ENCODE assay signal across 8 cellular contexts in the genomic region with DNA sequence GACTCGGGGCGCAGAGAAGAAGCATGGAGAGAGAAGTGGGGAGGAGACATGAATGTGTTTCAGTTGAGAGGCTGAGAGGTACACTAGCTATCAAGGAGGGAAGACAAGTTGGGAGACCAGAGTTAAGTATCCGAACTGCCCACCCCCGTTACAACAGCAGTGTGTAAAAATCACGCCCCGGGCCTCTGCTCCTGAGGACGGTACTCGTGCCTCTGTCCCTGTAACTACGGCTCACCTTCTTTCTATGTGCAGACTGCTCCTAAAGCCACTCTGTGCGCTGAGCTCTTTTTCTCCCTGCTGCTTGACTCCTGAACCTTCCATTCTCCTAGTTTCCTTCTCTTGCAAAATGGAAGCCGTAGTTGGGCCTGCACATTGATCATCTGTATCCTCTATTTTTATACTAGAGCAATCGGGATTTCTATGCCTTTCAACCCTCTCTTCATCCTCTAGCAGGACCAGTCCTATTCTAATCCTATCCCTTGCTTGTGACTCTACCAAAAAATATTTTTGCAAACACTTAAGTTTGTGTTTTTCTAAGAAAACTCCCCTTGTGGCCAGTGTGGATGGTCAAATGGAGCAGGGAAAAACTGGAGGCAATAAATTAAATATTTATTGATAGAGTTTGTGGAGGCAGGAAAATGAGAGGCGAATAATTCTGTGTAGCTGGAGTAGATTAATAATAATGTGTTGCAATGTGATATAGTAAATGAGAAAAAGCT. TPM values are rescaled to one million over a fixed set of nuclear protein-coding genes. Genes with fewer than 3 reads are reported as not detected.
A peak's percentile ranks its signal among the peaks of the same experiment; 100 is the strongest.
DNase-seq lines count a peak whose midpoint lies in the region; ATAC-seq, FAIRE-seq and TF ChIP-seq lines count a peak whose summit lies in the region.

No MANE protein-coding gene starts in this region.

- 8% methylated on average over 13 of the region's 13 CpGs for WGBS in HepG2 (ENCODE audit: low lambda C conversion rate)

- no peak for TF ChIP-seq POLR2A in HepG2 (IDR thresholded peaks at IDR 0.05; ENCODE audit: insufficient read depth in 1 of 2, low read depth in 2 of 2, low read length in 2 of 2)

- CTCF ChIA-PET in HepG2 (lab: Yijun Ruan, JAX; ENCODE audit: low intra/inter-chr PET ratio, low total read pairs), result no interaction called here

- H3K9ac ChIP-seq in HepG2 (ENCODE audit: insufficient read depth, low read depth, low read length), result peak overlapping the region; percentile 92

- intact Hi-C loops in HepG2 (cut with micrococcal nuclease; ENCODE audit: unreplicated experiment), result loop anchor here (5.0 kb wide), 1 partner anchor 90 kb away; no protein-coding TSS in a partner anchor
- intact Hi-C loops in tibial artery (cut with DNase I; ENCODE audit: low total_unique reads), result loop anchor here (5.0 to 10.0 kb wide), 3 partner anchors 197 to 450 kb away; a partner anchor contains a TSS

- no peak for TF ChIP-seq RAD21 in HepG2 (CRISPR knock-in tag; IDR thresholded peaks at IDR 0.05)

- FAIRE-seq in HepG2 (lab: Jason Lieb, UNC), result no peak

- ATAC-seq in HepG2, result no peak

- peaks cover 24% of the 10 kb centered on the region for H4K20me1 ChIP-seq in HepG2 (ENCODE audit: insufficient read depth, low read length)

- no peaks in the 10 kb centered on the region; a peak in 1 of 5 replicates for H3K27me3 ChIP-seq in HepG2 (ENCODE audit: control insufficient read depth in 1 of 2, insufficient read depth in 2 of 2, low read length in 2 of 2)
- H3K27me3 ChIP-seq in tibial artery, result no peaks in the 10 kb centered on the region

- in situ Hi-C loops in astrocyte of the spinal cord (cut with HindIII; ENCODE audit: low sequenced_read_pairs), result no loop called here
- in situ Hi-C loops in HepG2 (cut with HindIII; ENCODE audit: extremely low pct_ligation_motif_present, low pct_unique_long_range_greater_than_20kb), result no loop called here

- peaks cover 71% of the 10 kb centered on the region for H3K79me2 ChIP-seq in HepG2 (ENCODE audit: insufficient read depth, low read length)

- H2AFZ ChIP-seq in HepG2 (ENCODE audit: low read length), result no peak overlapping the region

- peaks cover 67% of the 10 kb centered on the region for H3K4me1 ChIP-seq in HepG2 (ENCODE audit: insufficient read depth, low read length)
- H3K4me1 ChIP-seq in tibial artery, result peaks cover 0 to 37% (median 21%) of the 10 kb centered on the region in 4 donors

- H3K27ac ChIP-seq in HepG2 (ENCODE audit: extremely low read length, insufficient read depth, low read length) (peak overlapping the region; percentile 91), tibial artery (peak overlapping the region; percentile 95 to 97)

- peak; percentile 34 for DNase-seq in NCI-H1092 treated with DMSO at 0.1 percent for 48 hours (lab: John Stamatoyannopoulos, UW)
- no peak for DNase-seq in NCI-H1092 (lab: John Stamatoyannopoulos, UW)
- peak; percentile 36 for DNase-seq in LHCN-M2 (ENCODE audit: low read depth)
- peak; percentile 27 for DNase-seq in astrocyte of the spinal cord (ENCODE audit: low read depth, low spot score)
- DNase-seq in HepG2 (ENCODE audit: low spot score), result peak; percentile 8
- DNase-seq in tibial artery, result no peak
- DNase-seq in Ammon's horn (ENCODE audit: low spot score), result no peak
- DNase-seq in stimulated activated CD4-positive, alpha-beta T cell treated with anti-CD3 and anti-CD28 coated beads, Interleukin-4, amount 100 ng/mL, for 4 hours, result no peak

- BruUV-seq in HepG2 (replicated peaks; lab: Mats Ljungman, UMichigan), result TSS peak; percentile 67

- peak; percentile 46 for TF ChIP-seq CTCF in astrocyte of the spinal cord (IDR thresholded peaks at IDR 0.05; ENCODE audit: low read depth, low read length)
- TF ChIP-seq CTCF in HepG2 (CRISPR knock-in tag; IDR thresholded peaks at IDR 0.05), result no peak
- peak in 1 of 2 experiments; percentile 13 for TF ChIP-seq CTCF in tibial artery (IDR thresholded peaks at IDR 0.05)

- H3K4me3 ChIP-seq in astrocyte of the spinal cord (ENCODE audit: low read depth, low read length) (peak overlapping the region; percentile 72), HepG2 (replicated peaks in 1 of 3; ENCODE audit: insufficient read depth in 1 of 3, low read depth in 2 of 3, low read length in 3 of 3) (peak overlapping the region; percentile 79 to 95 (median 87)), tibial artery (peak overlapping the region; percentile 87 to 95)

- POLR2A ChIA-PET in HepG2 (lab: Yijun Ruan, JAX), result interaction anchor here (3.2 kb wide), 1 partner anchor 20 kb away, joined by 18 read pairs; no protein-coding TSS in a partner anchor

- H3K36me3 ChIP-seq in HepG2 (replicated peaks in 1 of 2; ENCODE audit: control insufficient read depth in 1 of 2, insufficient read depth in 2 of 2, low read length in 2 of 2) (peaks cover 0 to 4% of the 10 kb centered on the region in 2 experiments; a peak in 1 of 5 replicates), tibial artery (no peaks in the 10 kb centered on the region)

- TF ChIP-seq EP300 in HepG2 (IDR thresholded peaks at IDR 0.05; ENCODE audit: low read depth in 2 of 2, low read length in 2 of 2), result no peak; a peak in 1 of 4 replicates
- TF ChIP-seq EP300 in HepG2 (CRISPR knock-in tag; IDR thresholded peaks at IDR 0.05; ENCODE audit: borderline replicate concordance), result no peak

- peak overlapping the region; percentile 67 for H3K4me2 ChIP-seq in HepG2 (ENCODE audit: low read depth, low read length)

- H3K9me3 ChIP-seq in HepG2 (ENCODE audit: low read length) (no peaks in the 10 kb centered on the region), tibial artery (no peaks in the 10 kb centered on the region)

TF ChIP-seq in HepG2, 621 proteins besides CTCF, POLR2A, EP300 and RAD21 (continues in another document):
- TF ChIP-seq KMT2B (CRISPR knock-in tag; IDR thresholded peaks at IDR 0.05) (no peak; the same call in 1 of the 2 replicates), ZNF501 (CRISPR knock-in tag; IDR thresholded peaks at IDR 0.05) (peak; percentile 11; the same call in 1 of the 2 replicates)
- TF ChIP-seq, protein P1, sequence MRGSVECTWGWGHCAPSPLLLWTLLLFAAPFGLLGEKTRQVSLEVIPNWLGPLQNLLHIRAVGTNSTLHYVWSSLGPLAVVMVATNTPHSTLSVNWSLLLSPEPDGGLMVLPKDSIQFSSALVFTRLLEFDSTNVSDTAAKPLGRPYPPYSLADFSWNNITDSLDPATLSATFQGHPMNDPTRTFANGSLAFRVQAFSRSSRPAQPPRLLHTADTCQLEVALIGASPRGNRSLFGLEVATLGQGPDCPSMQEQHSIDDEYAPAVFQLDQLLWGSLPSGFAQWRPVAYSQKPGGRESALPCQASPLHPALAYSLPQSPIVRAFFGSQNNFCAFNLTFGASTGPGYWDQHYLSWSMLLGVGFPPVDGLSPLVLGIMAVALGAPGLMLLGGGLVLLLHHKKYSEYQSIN (CRISPR knock-in tag; IDR thresholded peaks at IDR 0.05; ENCODE audit: borderline replicate concordance), result 0 out of 2 replicates have a peak, but pooled peaks have one; percentile 20

RNA-seq across cellular contexts. Expression of a gene that starts 0.6 kb away (rescaled TPM):
- 70.5 and 78.5 TPM in 2 replicates for total RNA-seq in LHCN-M2 (2014; rRNA removed)
- polyA plus RNA-seq in LHCN-M2 (2012), result 73.9 TPM
- 181 and 183 TPM in 2 replicates for total RNA-seq in HepG2 (2016; rRNA removed; fragmentation: Illumina TruSeq; extraction: Trizol)
- total RNA-seq in HepG2 (2016; cell fraction: cytosol; rRNA removed; fragmentation: Illumina TruSeq; extraction: Trizol; ENCODE audit: low read depth), result 246 and 252 TPM in 2 replicates
- 190 and 194 TPM in 2 replicates for total RNA-seq in HepG2 (2016; cell fraction: insoluble cytoplasmic fraction; rRNA removed; fragmentation: Illumina TruSeq; extraction: Trizol)
- total RNA-seq in HepG2 (2016; cell fraction: membrane; rRNA removed; fragmentation: Illumina TruSeq; extraction: Trizol), result 347 and 379 TPM in 2 replicates
- total RNA-seq in HepG2 (2016; cell fraction: nucleus; rRNA removed; fragmentation: Illumina TruSeq; extraction: Trizol), result 101 and 102 TPM in 2 replicates
- polyA plus RNA-seq in HepG2 (2011; rRNA removed), result 406 and 490 TPM in 2 replicates
- 328 and 389 TPM in 2 replicates for polyA plus RNA-seq in HepG2 (2011; cell fraction: cytosol; rRNA removed)
- 165 and 181 TPM in 2 replicates for polyA plus RNA-seq in HepG2 (2011; cell fraction: nucleus; rRNA removed)
- 441 and 562 TPM in 2 replicates for polyA plus RNA-seq in HepG2 (2012)
- polyA plus RNA-seq in HepG2 (2016; cell fraction: cytosol; fragmentation: Illumina TruSeq; extraction: Trizol; ENCODE audit: low read depth), result 296 and 321 TPM in 2 replicates
- 226 and 233 TPM in 2 replicates for polyA plus RNA-seq in HepG2 (2016; cell fraction: insoluble cytoplasmic fraction; fragmentation: Illumina TruSeq; extraction: Trizol; ENCODE audit: low read depth)
- 377 and 388 TPM in 2 replicates for polyA plus RNA-seq in HepG2 (2016; cell fraction: membrane; fragmentation: Illumina TruSeq; extraction: Trizol; ENCODE audit: low read depth)
- 205 and 216 TPM in 2 replicates for polyA plus RNA-seq in HepG2 (2016; cell fraction: nucleus; fragmentation: Illumina TruSeq; extraction: Trizol; ENCODE audit: insufficient read depth, low read depth)
- 26.6 and 51.6 TPM in 2 replicates for polyA minus RNA-seq in HepG2 (2011; rRNA and poly(A)+ RNA removed; ENCODE audit: low replicate concordance)
- polyA minus RNA-seq in HepG2 (2011; cell fraction: cytosol; rRNA and poly(A)+ RNA removed), result 99.7 and 122 TPM in 2 replicates
- 54.1 and 77.7 TPM in 2 replicates for polyA minus RNA-seq in HepG2 (2011; cell fraction: nucleus; rRNA and poly(A)+ RNA removed)

RNA-seq across cellular contexts. Expression of a gene that starts 1.9 kb away (rescaled TPM):
- 7.3 and 7.8 TPM in 2 replicates for total RNA-seq in LHCN-M2 (2014; rRNA removed)
- 2.2 TPM for polyA plus RNA-seq in LHCN-M2 (2012)
- total RNA-seq in HepG2 (2016; rRNA removed; fragmentation: Illumina TruSeq; extraction: Trizol), result 9.7 and 13.1 TPM in 2 replicates
- total RNA-seq in HepG2 (2016; cell fraction: cytosol; rRNA removed; fragmentation: Illumina TruSeq; extraction: Trizol; ENCODE audit: low read depth), result 3.3 and 3.9 TPM in 2 replicates
- 9.5 and 13.3 TPM in 2 replicates for total RNA-seq in HepG2 (2016; cell fraction: insoluble cytoplasmic fraction; rRNA removed; fragmentation: Illumina TruSeq; extraction: Trizol)
- total RNA-seq in HepG2 (2016; cell fraction: membrane; rRNA removed; fragmentation: Illumina TruSeq; extraction: Trizol), result 4.9 and 5.9 TPM in 2 replicates
- total RNA-seq in HepG2 (2016; cell fraction: nucleus; rRNA removed; fragmentation: Illumina TruSeq; extraction: Trizol), result 9.0 and 9.9 TPM in 2 replicates
- polyA plus RNA-seq in HepG2 (2011; rRNA removed), result 8.1 and 9.2 TPM in 2 replicates
- polyA plus RNA-seq in HepG2 (2011; cell fraction: cytosol; rRNA removed), result 5.4 and 6.7 TPM in 2 replicates
- 4.8 and 5.3 TPM in 2 replicates for polyA plus RNA-seq in HepG2 (2011; cell fraction: nucleus; rRNA removed)
- polyA plus RNA-seq in HepG2 (2012), result 6.9 and 8.2 TPM in 2 replicates
- 0.50 and 0.63 TPM in 2 replicates for polyA plus RNA-seq in HepG2 (2016; cell fraction: cytosol; fragmentation: Illumina TruSeq; extraction: Trizol; ENCODE audit: low read depth)
- polyA plus RNA-seq in HepG2 (2016; cell fraction: insoluble cytoplasmic fraction; fragmentation: Illumina TruSeq; extraction: Trizol; ENCODE audit: low read depth), result 14.1 and 14.2 TPM in 2 replicates
- 2.3 and 3.1 TPM in 2 replicates for polyA plus RNA-seq in HepG2 (2016; cell fraction: membrane; fragmentation: Illumina TruSeq; extraction: Trizol; ENCODE audit: low read depth)
- polyA plus RNA-seq in HepG2 (2016; cell fraction: nucleus; fragmentation: Illumina TruSeq; extraction: Trizol; ENCODE audit: insufficient read depth, low read depth), result 7.6 and 7.8 TPM in 2 replicates
- 11.6 and 15.0 TPM in 2 replicates for polyA minus RNA-seq in HepG2 (2011; rRNA and poly(A)+ RNA removed; ENCODE audit: low replicate concordance)
- polyA minus RNA-seq in HepG2 (2011; cell fraction: cytosol; rRNA and poly(A)+ RNA removed), result 12.0 and 13.0 TPM in 2 replicates
- 24.6 and 26.7 TPM in 2 replicates for polyA minus RNA-seq in HepG2 (2011; cell fraction: nucleus; rRNA and poly(A)+ RNA removed)

Comparison
In these comparisons a context has a peak if more than half of its experiments do, and no peak if none do; other contexts are left out.
1. DNase-seq: peak in NCI-H1092 treated with DMSO at 0.1 percent for 48 hours (single experiment), LHCN-M2 (single experiment), astrocyte of the spinal cord (single experiment) and HepG2 (single experiment); none in NCI-H1092 (single experiment), tibial artery (0 of 2), Ammon's horn (single experiment) and stimulated activated CD4-positive, alpha-beta T cell treated with anti-CD3 and anti-CD28 coated beads, Interleukin-4, amount 100 ng/mL, for 4 hours (0 of 2).
2. Peak in every context shown above with its lines, with median percentiles within 50 percentile points of each other: H3K4me3 ChIP-seq.